9 cellular contexts compared by ENCODE assay signal in the genomic region with DNA sequence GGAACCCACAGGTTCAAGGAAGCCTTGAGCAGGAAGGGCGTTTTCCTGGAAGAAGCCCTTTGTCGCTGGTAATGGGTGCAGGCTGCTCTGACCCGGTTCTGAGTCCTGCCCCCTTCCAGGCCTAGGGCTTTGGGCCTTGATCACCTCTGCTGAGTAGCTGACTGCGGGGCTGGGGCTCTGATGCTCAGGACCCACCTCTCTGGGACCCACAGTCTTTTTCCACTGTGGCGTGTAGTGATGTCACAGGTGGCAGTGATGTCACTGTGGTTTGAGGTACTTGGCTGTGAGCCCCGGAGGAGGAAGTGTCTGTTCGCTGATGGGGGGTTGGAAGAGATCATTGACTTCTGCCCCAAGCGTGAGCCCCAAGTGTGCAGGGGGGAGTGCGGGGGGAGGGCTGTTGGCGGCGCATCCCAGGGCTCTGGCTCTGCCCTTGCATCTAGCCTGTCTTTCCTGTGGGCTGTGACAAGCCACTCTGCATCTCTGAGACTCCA. TPM values are rescaled to one million over a fixed set of nuclear protein-coding genes. Genes with fewer than 3 reads are reported as not detected.
A peak's percentile ranks its signal among the peaks of the same experiment; 100 is the strongest.
DNase-seq lines count a peak whose midpoint lies in the region; ATAC-seq and TF ChIP-seq lines count a peak whose summit lies in the region.
"Had no signal": no experiment of that assay in that cellular context is flagged by ENCODE, and none has a peak within 500 bp of the region (broad histone marks: within the 10 kb centered on the region; RNA-seq: fewer than 3 reads in every experiment).

No MANE protein-coding gene starts in this region.

- H3K4me3 ChIP-seq in HL-60 (replicated peaks; ENCODE audit: insufficient read depth, low read length) (peak overlapping the region; percentile 9; the same call in 1 of the 2 replicates), brain microvascular endothelial cell (ENCODE audit: low read depth, low read length) (no peak overlapping the region)
- H3K4me3 ChIP-seq: thoracic aorta had no signal

- ATAC-seq in Right ventricle myocardium inferior (no peak), HG02588 (IDR thresholded peaks at IDR 0.05; ENCODE audit: unreplicated experiment) (no peak)

- no peaks in the 10 kb centered on the region for H3K27me3 ChIP-seq in HL-60 (ENCODE audit: insufficient read depth, poor library complexity, severe bottlenecking)
- H3K27me3 ChIP-seq in brain microvascular endothelial cell (replicated peaks): no peaks in the 10 kb centered on the region

- H3K36me3 ChIP-seq in brain microvascular endothelial cell (replicated peaks): no peaks in the 10 kb centered on the region
- H3K36me3 ChIP-seq: thoracic aorta had no signal

- DNase-seq in HL-60 (ENCODE audit: low read depth in 1 of 2, low spot score in 1 of 2): peak; percentile 82 to 91
- DNase-seq in activated CD8-positive, alpha-beta memory T cell treated with anti-CD3 and anti-CD28 coated beads for 4 hours (ENCODE audit: low read depth in 2 of 2): peak; percentile 95
- peak; percentile 86 for DNase-seq in Right ventricle myocardium inferior (ENCODE audit: missing footprints)
- DNase-seq in stimulated activated CD4-positive, alpha-beta T cell treated with anti-CD3 and anti-CD28 coated beads, Interleukin-2, amount 100 ng/mL, for 48 hours: peak; percentile 75 to 76
- DNase-seq in iPS-NIHi11 (ENCODE audit: low spot score): no peak
- no peak for DNase-seq in iPS-NIHi7 (ENCODE audit: extremely low spot score)
- no peak for DNase-seq in brain microvascular endothelial cell

- intact Hi-C loops in Right ventricle myocardium inferior (cut with DNase I): no loop called here

- in situ Hi-C loops in brain microvascular endothelial cell (cut with HindIII; ENCODE audit: low pct_ligation_motif_present, low sequenced_read_pairs): no loop called here

- no peak for TF ChIP-seq CTCF in HL-60 (IDR thresholded peaks at IDR 0.05; ENCODE audit: insufficient read depth, low read length)
- TF ChIP-seq CTCF in brain microvascular endothelial cell (IDR thresholded peaks at IDR 0.05; ENCODE audit: low read depth, low read length, missing control alignments): no peak

- H3K27ac ChIP-seq in HL-60 (replicated peaks) (peak overlapping the region; percentile 59), brain microvascular endothelial cell (no peak overlapping the region)

RNA-seq across cellular contexts. Expression of gene TNFRSF1B, which starts 6.9 kb away (rescaled TPM):
- 19.0 TPM for total RNA-seq in Right ventricle myocardium inferior

RNA-seq across cellular contexts. Expression of gene VPS13D, which starts 56.2 kb away (rescaled TPM):
- total RNA-seq in Right ventricle myocardium inferior: 105 TPM

Comparison
In these comparisons a context has a peak if more than half of its experiments do, and no peak if none do; other contexts are left out.
1. DNase-seq: peak in HL-60 (2 of 2), activated CD8-positive, alpha-beta memory T cell treated with anti-CD3 and anti-CD28 coated beads for 4 hours (2 of 2), Right ventricle myocardium inferior (single experiment) and stimulated activated CD4-positive, alpha-beta T cell treated with anti-CD3 and anti-CD28 coated beads, Interleukin-2, amount 100 ng/mL, for 48 hours (2 of 2); none in iPS-NIHi11 (single experiment), iPS-NIHi7 (single experiment) and brain microvascular endothelial cell (single experiment).